Comparison of ENCODE assay signal across 8 cellular contexts in the genomic region with DNA sequence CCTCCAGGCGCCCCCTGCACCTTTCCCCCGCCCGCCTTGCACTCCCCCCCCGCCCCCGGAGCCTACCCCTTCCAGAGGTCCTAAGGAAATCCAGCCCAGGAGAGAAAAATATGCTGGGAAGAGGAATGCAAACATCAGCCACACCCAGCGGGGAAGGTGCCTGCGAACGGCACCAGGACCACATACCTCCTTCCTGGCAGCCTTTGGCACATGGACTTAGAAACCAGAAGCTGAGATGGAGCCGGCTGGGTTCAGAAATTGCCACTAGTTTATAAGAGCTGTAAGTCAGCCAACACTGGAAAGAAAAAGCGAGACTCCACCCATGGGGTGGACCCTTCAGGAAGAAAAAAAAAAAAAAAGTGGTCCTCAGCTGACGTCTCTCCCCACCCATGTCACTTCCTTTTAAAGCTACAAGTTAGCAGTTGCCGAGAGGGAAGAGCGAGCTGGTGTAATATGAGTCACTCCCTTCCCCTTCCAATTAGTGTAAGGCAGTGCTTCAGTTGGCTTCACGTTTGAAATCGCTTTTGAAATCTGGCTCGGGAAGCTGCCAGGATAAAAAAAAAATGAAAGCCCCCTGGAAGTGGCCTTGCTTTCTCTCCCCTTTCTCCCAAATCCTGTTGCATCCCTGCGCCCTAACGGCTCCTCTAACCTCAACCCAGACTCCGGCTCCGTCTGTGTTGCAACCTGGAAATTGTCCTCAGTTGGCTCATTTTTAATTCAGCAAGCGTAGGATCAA. TPM values are rescaled to one million over a fixed set of nuclear protein-coding genes. Genes with fewer than 3 reads are reported as not detected.
DNase-seq lines count a peak whose midpoint lies in the region; TF ChIP-seq lines count a peak whose summit lies in the region.

A gene with protein sequence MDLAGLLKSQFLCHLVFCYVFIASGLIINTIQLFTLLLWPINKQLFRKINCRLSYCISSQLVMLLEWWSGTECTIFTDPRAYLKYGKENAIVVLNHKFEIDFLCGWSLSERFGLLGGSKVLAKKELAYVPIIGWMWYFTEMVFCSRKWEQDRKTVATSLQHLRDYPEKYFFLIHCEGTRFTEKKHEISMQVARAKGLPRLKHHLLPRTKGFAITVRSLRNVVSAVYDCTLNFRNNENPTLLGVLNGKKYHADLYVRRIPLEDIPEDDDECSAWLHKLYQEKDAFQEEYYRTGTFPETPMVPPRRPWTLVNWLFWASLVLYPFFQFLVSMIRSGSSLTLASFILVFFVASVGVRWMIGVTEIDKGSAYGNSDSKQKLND (minus strand): TSS at position 310 of the 736 bp plus-strand sequence. CDS start 41,848 bp downstream, outside the sequence.

- WGBS in neuronal stem cell (ENCODE audit: extremely low coverage in 2 of 2, insufficient read length in 2 of 2, insufficient replicate concordance in 1 of 2), 2 donors: no CpG with 5 or more reads among the region's 21 CpGs
- WGBS in suprapubic skin: 1% methylated on average over 21 of the region's 21 CpGs

- H3K27me3 ChIP-seq in H7 (ENCODE audit: control insufficient read depth, insufficient read depth, low read length) (no peaks in the 10 kb centered on the region), MG63 (no peaks in the 10 kb centered on the region), neuronal stem cell (ENCODE audit: control insufficient read depth in 3 of 3, insufficient read depth in 3 of 3, low read depth in 1 of 3, low read length in 3 of 3) (no peaks in the 10 kb centered on the region), suprapubic skin (no peaks in the 10 kb centered on the region)

- peak within 1 kb of the TSS; percentile 72 for H3K4me3 ChIP-seq in H7 (ENCODE audit: insufficient read depth, low read depth, low read length)
- H3K4me3 ChIP-seq in MG63: peak within 1 kb of the TSS; percentile 66
- peak within 1 kb of the TSS; percentile 69 to 93 for H3K4me3 ChIP-seq in neuronal stem cell (ENCODE audit: low read length in 2 of 2)
- H3K4me3 ChIP-seq in suprapubic skin: peak within 1 kb of the TSS; percentile 69

- no peaks in the 10 kb centered on the region for H3K79me1 ChIP-seq in neuronal stem cell (ENCODE audit: low read depth, low read length)

- peak within 1 kb of the TSS; percentile 87 for H2AFZ ChIP-seq in neuronal stem cell (ENCODE audit: low read length)

- H3K9me3 ChIP-seq in MG63 (no peaks in the 10 kb centered on the region), neuronal stem cell (replicated peaks in 1 of 2; ENCODE audit: control insufficient read depth in 2 of 2, insufficient read depth in 1 of 2, low read depth in 1 of 2, low read length in 2 of 2) (no peaks in the 10 kb centered on the region), suprapubic skin (no peaks in the 10 kb centered on the region)

- H3K36me3 ChIP-seq in H7 (replicated peaks; ENCODE audit: control insufficient read depth, insufficient read depth, low read length): no peaks in the 10 kb centered on the region
- H3K36me3 ChIP-seq in MG63: peaks cover 3% of the 10 kb centered on the region; the same call in 1 of the 2 replicates
- H3K36me3 ChIP-seq in neuronal stem cell (replicated peaks in 1 of 2; ENCODE audit: control insufficient read depth in 2 of 2, insufficient read depth in 2 of 2, low read length in 2 of 2): peaks cover 0 to 22% of the 10 kb centered on the region in 2 donors
- no peaks in the 10 kb centered on the region for H3K36me3 ChIP-seq in suprapubic skin

- peak within 1 kb of the TSS; percentile 99 for H3K27ac ChIP-seq in neuronal stem cell (replicated peaks; ENCODE audit: low read length)
- peak within 1 kb of the TSS; percentile 22 for H3K27ac ChIP-seq in suprapubic skin

- H2AK5ac ChIP-seq in neuronal stem cell (ENCODE audit: low read depth, low read length): no peak within 1 kb of the TSS

- H3K18ac ChIP-seq in neuronal stem cell (ENCODE audit: low read length): peak within 1 kb of the TSS; percentile 90

- H2BK15ac ChIP-seq in neuronal stem cell (ENCODE audit: low read length): no peak within 1 kb of the TSS

- H3K9ac ChIP-seq in neuronal stem cell (ENCODE audit: low read depth, low read length, poor library complexity): no peak within 1 kb of the TSS

- no peak within 1 kb of the TSS for H3K4ac ChIP-seq in neuronal stem cell (ENCODE audit: low read length)

- no peak within 1 kb of the TSS for H4K91ac ChIP-seq in neuronal stem cell (ENCODE audit: low read depth, low read length, poor library complexity)

- peaks cover 10 to 13% of the 10 kb centered on the region in 2 donors for H3K4me1 ChIP-seq in neuronal stem cell (ENCODE audit: control insufficient read depth in 2 of 2, insufficient read depth in 1 of 2, low read depth in 1 of 2, low read length in 2 of 2)
- peaks cover 17% of the 10 kb centered on the region for H3K4me1 ChIP-seq in suprapubic skin

- no peak for TF ChIP-seq EP300 in suprapubic skin (IDR thresholded peaks at IDR 0.05)

- no peak within 1 kb of the TSS for H3K23ac ChIP-seq in neuronal stem cell (ENCODE audit: low read depth, low read length, poor library complexity)

- no peak within 1 kb of the TSS for H4K8ac ChIP-seq in neuronal stem cell (ENCODE audit: low read depth, low read length)

- no peak for TF ChIP-seq CTCF in suprapubic skin (IDR thresholded peaks at IDR 0.05)

- no peak within 1 kb of the TSS for H2BK12ac ChIP-seq in neuronal stem cell (ENCODE audit: low read length)

- peak within 1 kb of the TSS; percentile 50 for H3K4me2 ChIP-seq in neuronal stem cell (ENCODE audit: insufficient read depth, low read length, poor library complexity, severe bottlenecking)

- in situ Hi-C loops in G401 (cut with HindIII; ENCODE audit: low sequenced_read_pairs): no loop called here

- H3K14ac ChIP-seq in neuronal stem cell (ENCODE audit: low read length): no peak within 1 kb of the TSS

- no peak for TF ChIP-seq POLR2A in suprapubic skin (IDR thresholded peaks at IDR 0.05)

- H2BK120ac ChIP-seq in neuronal stem cell (ENCODE audit: low read depth, low read length): no peak within 1 kb of the TSS

- DNase-seq in G401 (ENCODE audit: low spot score) (peak; percentile 95), H7 (peak; percentile 87), MG63 (peak; percentile 70), SIG-M5 treated with dmso at 0.1 percent for 504 hours (lab: John Stamatoyannopoulos, UW; ENCODE audit: unreplicated experiment) (peak; percentile 96), foreskin melanocyte (peak; percentile 92), neuronal stem cell (ENCODE audit: low spot score) (peak; percentile 91), suprapubic skin (ENCODE audit: low spot score in 2 of 2) (peak; percentile 79 to 85)
- peak; percentile 62 for DNase-seq in activated naive CD4-positive, alpha-beta T cell treated with Interleukin-2 at 50 U/mL for 16 hours

- H2BK5ac ChIP-seq in neuronal stem cell (ENCODE audit: low read length): no peak within 1 kb of the TSS

RNA-seq across cellular contexts. Expression of the gene that starts here (rescaled TPM):
- 3.6 TPM in 2 replicates for total RNA-seq in G401 (2014; rRNA removed; shearing (Covaris generic))
- total RNA-seq in H7 (2014; rRNA removed; shearing (Covaris generic)): 10.4 and 15.6 TPM in 2 replicates
- 1.5 and 5.8 TPM in 2 replicates for total RNA-seq in MG63 (2014; rRNA removed; shearing (Covaris generic); ENCODE audit: low replicate concordance)
- polyA plus RNA-seq in neuronal stem cell (2013, experiment 1 of 2): 39.5 TPM
- polyA plus RNA-seq in neuronal stem cell (2013, experiment 2 of 2): 38.9 TPM
- total RNA-seq in suprapubic skin: 1 to 10 TPM; 1.1 to 4.1 (median 2.9) TPM

Comparison
In these comparisons a context has a peak if more than half of its experiments do, and no peak if none do; other contexts are left out.
1. Peak in every context shown above with its lines: DNase-seq, H3K4me3 ChIP-seq and H3K27ac ChIP-seq.